In genomic region chr1:116627357-116627756, GRCh38 we compare ENCODE assay signal across 7 cellular contexts. TPM values are rescaled to one million over a fixed set of nuclear protein-coding genes. Genes with fewer than 3 reads are reported as not detected.
A peak's percentile ranks its signal among the peaks of the same experiment; 100 is the strongest.
DNase-seq lines count a peak whose midpoint lies in the region; ATAC-seq and TF ChIP-seq lines count a peak whose summit lies in the region.
"Not testable (repeated sequence)": the region's sequence is repeated elsewhere in the genome, so short reads cannot be mapped to it uniquely, and the experiment has no call there.

No MANE protein-coding gene starts in this region.

- not testable (repeated sequence) for H3K27me3 ChIP-seq in hepatocyte; smooth muscle cell (ENCODE audit: low read depth)

- TF ChIP-seq CTCF in hepatocyte (IDR thresholded peaks at IDR 0.05; ENCODE audit: poor library complexity); smooth muscle cell (IDR thresholded peaks at IDR 0.05; ENCODE audit: borderline replicate concordance, insufficient read depth, poor library complexity, severe bottlenecking): not testable (repeated sequence)

- WGBS in hepatocyte (ENCODE audit: low lambda C conversion rate, missing lambda C conversion rate) = 51% methylated on average over 7 of the region's 7 CpGs
- WGBS in smooth muscle cell (ENCODE audit: low lambda C conversion rate) = 56% methylated on average over 7 of the region's 7 CpGs

- not testable (repeated sequence) for H3K4me3 ChIP-seq in hepatocyte, smooth muscle cell

- DNase-seq in Daoy (ENCODE audit: low read depth) = peak; percentile 54
- DNase-seq in NCI-H2029 treated with DMSO at 0.1 percent for 48 hours (lab: John Stamatoyannopoulos, UW) = peak; percentile 18
- DNase-seq in SK-N-DZ (ENCODE audit: low spot score) = peak; percentile 18
- DNase-seq in glomerular visceral epithelial cell (ENCODE audit: extremely low spot score) = peak; percentile 55
- DNase-seq in hepatocyte (ENCODE audit: low spot score) = peak; percentile 39
- not testable (repeated sequence) for DNase-seq in naive B cell; smooth muscle cell (lab: John Stamatoyannopoulos, UW; ENCODE audit: unreplicated experiment)

- H3K9me3 Mint-ChIP-seq in naive B cell = not testable (repeated sequence)

- H3K4me1 ChIP-seq in hepatocyte (ENCODE audit: insufficient read depth) (peaks cover 17% of the 10 kb centered on the region), smooth muscle cell (ENCODE audit: low read depth) (peaks cover 20% of the 10 kb centered on the region)

- peaks cover 0 to 15% (median 8%) of the 10 kb centered on the region in 3 donors for H3K27me3 Mint-ChIP-seq in naive B cell

- H3K4me2 ChIP-seq in hepatocyte = peak overlapping the region; percentile 54
- H3K4me2 ChIP-seq in smooth muscle cell = peak overlapping the region; percentile 74

- H2AFZ ChIP-seq in hepatocyte; smooth muscle cell (ENCODE audit: low read depth): not testable (repeated sequence)

- not testable (repeated sequence) for H3K9ac ChIP-seq in smooth muscle cell (ENCODE audit: low read depth)

- H3K27ac Mint-ChIP-seq in naive B cell = peak overlapping the region in 4 of 6 donors; percentile 26 to 84 (median 46)

- H3K36me3 Mint-ChIP-seq in naive B cell = not testable (repeated sequence)

- not testable (repeated sequence) for H3K9me3 ChIP-seq in hepatocyte (ENCODE audit: low read depth); smooth muscle cell (replicated peaks; ENCODE audit: low read depth)

- not testable (repeated sequence) for H3F3A ChIP-seq in smooth muscle cell (ENCODE audit: low read depth)

- H3K79me2 ChIP-seq in hepatocyte = peaks cover 25% of the 10 kb centered on the region
- not testable (repeated sequence) for H3K79me2 ChIP-seq in smooth muscle cell (ENCODE audit: low read depth)

- ATAC-seq in naive B cell (ENCODE audit: low read depth in 2 of 2) = not testable (repeated sequence)

- H3K36me3 ChIP-seq in hepatocyte (replicated peaks; ENCODE audit: insufficient read depth, low read depth); smooth muscle cell (ENCODE audit: low read depth): not testable (repeated sequence)

- H3K4me1 Mint-ChIP-seq in naive B cell = peaks cover 15 to 39% (median 16%) of the 10 kb centered on the region in 3 donors

- peak overlapping the region; percentile 40 for H3K27ac ChIP-seq in hepatocyte
- H3K27ac ChIP-seq in smooth muscle cell (ENCODE audit: low read depth) = peak overlapping the region; percentile 45

- not testable (repeated sequence) for H3K4me3 Mint-ChIP-seq in naive B cell

- H4K20me1 ChIP-seq in hepatocyte (ENCODE audit: insufficient read depth, poor library complexity, severe bottlenecking); smooth muscle cell (ENCODE audit: low read depth): not testable (repeated sequence)

- H3K9me2 ChIP-seq in hepatocyte (replicated peaks; ENCODE audit: insufficient read depth) = not testable (repeated sequence)

RNA-seq across cellular contexts. Expression of gene IGSF3, which starts 40.2 kb away (rescaled TPM):
- 22.4 and 24.6 TPM in 2 replicates for total RNA-seq in Daoy (2014; rRNA removed; shearing (Covaris generic))
- 40.4 and 43.8 TPM in 2 replicates for polyA plus RNA-seq in SK-N-DZ (2014; cell fraction: cytosol; rRNA removed)
- 32.5 and 37.6 TPM in 2 replicates for polyA plus RNA-seq in SK-N-DZ (2014; cell fraction: nucleus; rRNA removed)
- total RNA-seq in hepatocyte (27.2 and 34.0 TPM in 2 replicates), smooth muscle cell (28.4 and 31.5 TPM in 2 replicates)
- polyA plus RNA-seq in hepatocyte (8.8 and 9.3 TPM in 2 replicates), naive B cell (ENCODE audit: low read depth in 6 of 6) (not detected), smooth muscle cell (11.9 and 16.3 TPM in 2 replicates)

RNA-seq across cellular contexts. Expression of gene CD58, which starts 56.5 kb away (rescaled TPM):
- 41.9 and 49.0 TPM in 2 replicates for total RNA-seq in Daoy (2014; rRNA removed; shearing (Covaris generic))
- polyA plus RNA-seq in SK-N-DZ (2014; cell fraction: cytosol; rRNA removed) = 11.0 and 11.1 TPM in 2 replicates
- 4.0 and 7.0 TPM in 2 replicates for polyA plus RNA-seq in SK-N-DZ (2014; cell fraction: nucleus; rRNA removed)
- total RNA-seq in hepatocyte (14.4 and 16.0 TPM in 2 replicates), smooth muscle cell (38.5 and 43.8 TPM in 2 replicates)
- polyA plus RNA-seq in hepatocyte (23.3 and 26.9 TPM in 2 replicates), naive B cell (ENCODE audit: low read depth in 6 of 6) (10 to 100 TPM in 2 of 6 donors, 1 to 10 TPM in 4; 8.6 to 14.7 (median 9.9) TPM), smooth muscle cell (25.4 and 33.5 TPM in 2 replicates)
